8 cellular contexts compared by ENCODE assay signal in genomic region chr6:34465551-34466241, GRCh38. TPM values are rescaled to one million over a fixed set of nuclear protein-coding genes. Genes with fewer than 3 reads are reported as not detected.
A peak's percentile ranks its signal among the peaks of the same experiment; 100 is the strongest.
DNase-seq lines count a peak whose midpoint lies in the region; ATAC-seq and TF ChIP-seq lines count a peak whose summit lies in the region.

Gene PACSIN1 (plus strand): TSS chr6:34466076. CDS start chr6:34526306, 60,230 bp downstream.

- H3K4me1 Mint-ChIP-seq in activated CD8-positive, alpha-beta memory T cell treated with anti-CD3 and anti-CD28 coated beads, Interleukin-2, amount 10 ng/mL, durations not matched to agents 7 days and 5 days: peaks cover 5% of the 10 kb centered on the region
- peaks cover 36% of the 10 kb centered on the region for H3K4me1 Mint-ChIP-seq in dendritic cell treated with granulocyte-macrophage colony-stimulating factor and Interleukin-4, amounts not matched to agents 40 ng/mL and 50 ng/mL, for 4 days (ENCODE audit: low read depth)
- peaks cover 23 to 33% (median 28%) of the 10 kb centered on the region in 3 donors for H3K4me1 Mint-ChIP-seq in naive B cell

- peak; percentile 69 for ATAC-seq in activated CD8-positive, alpha-beta memory T cell treated with anti-CD3 and anti-CD28 coated beads, Interleukin-2, amount 10 ng/mL, durations not matched to agents 7 days and 5 days
- ATAC-seq in naive B cell (ENCODE audit: low read depth in 2 of 2): peak; percentile 55 to 58
- no peak for ATAC-seq in GM18505 (IDR thresholded peaks at IDR 0.05; ENCODE audit: unreplicated experiment)

- intact Hi-C loops in dendritic cell treated with granulocyte-macrophage colony-stimulating factor and Interleukin-4, amounts not matched to agents 40 ng/mL and 50 ng/mL, for 4 days (cut with micrococcal nuclease): no loop called here

- DNase-seq in activated CD8-positive, alpha-beta memory T cell treated with anti-CD3 and anti-CD28 coated beads, Interleukin-2, amount 10 ng/mL, durations not matched to agents 7 days and 5 days: no peak
- DNase-seq in activated CD8-positive, alpha-beta memory T cell treated with anti-CD3 and anti-CD28 coated beads for 24 hours: no peak
- DNase-seq in NOMO-1 treated with DMSO at 0.1 percent for 48 hours (lab: John Stamatoyannopoulos, UW; ENCODE audit: unreplicated experiment) (peak; percentile 8), naive B cell (peak; percentile 16), H4 (ENCODE audit: low spot score) (no peak), HuH-7 (ENCODE audit: low spot score) (no peak)

- CTCF ChIA-PET in activated CD8-positive, alpha-beta memory T cell treated with anti-CD3 and anti-CD28 coated beads, Interleukin-2, amount 10 ng/mL, durations not matched to agents 7 days and 5 days (lab: Charles Lee): interaction anchor here (0.8 to 6.9 kb wide), 3 partner anchors 10 to 143 kb away, joined by 3 to 30 read pairs (median 6); no protein-coding TSS in a partner anchor

- no peaks in the 10 kb centered on the region for H3K36me3 Mint-ChIP-seq in activated CD8-positive, alpha-beta memory T cell treated with anti-CD3 and anti-CD28 coated beads, Interleukin-2, amount 10 ng/mL, durations not matched to agents 7 days and 5 days
- no peaks in the 10 kb centered on the region for H3K36me3 Mint-ChIP-seq in dendritic cell treated with granulocyte-macrophage colony-stimulating factor and Interleukin-4, amounts not matched to agents 40 ng/mL and 50 ng/mL, for 4 days (ENCODE audit: low read depth)
- H3K36me3 Mint-ChIP-seq in naive B cell: no peaks in the 10 kb centered on the region

- H3K9me3 Mint-ChIP-seq in activated CD8-positive, alpha-beta memory T cell treated with anti-CD3 and anti-CD28 coated beads, Interleukin-2, amount 10 ng/mL, durations not matched to agents 7 days and 5 days (ENCODE audit: low read depth): no peaks in the 10 kb centered on the region
- no peaks in the 10 kb centered on the region for H3K9me3 Mint-ChIP-seq in dendritic cell treated with granulocyte-macrophage colony-stimulating factor and Interleukin-4, amounts not matched to agents 40 ng/mL and 50 ng/mL, for 4 days
- no peaks in the 10 kb centered on the region for H3K9me3 Mint-ChIP-seq in naive B cell

- H3K27me3 Mint-ChIP-seq in activated CD8-positive, alpha-beta memory T cell treated with anti-CD3 and anti-CD28 coated beads, Interleukin-2, amount 10 ng/mL, durations not matched to agents 7 days and 5 days: peaks cover 37% of the 10 kb centered on the region
- peaks cover 54% of the 10 kb centered on the region for H3K27me3 Mint-ChIP-seq in dendritic cell treated with granulocyte-macrophage colony-stimulating factor and Interleukin-4, amounts not matched to agents 40 ng/mL and 50 ng/mL, for 4 days
- H3K27me3 Mint-ChIP-seq in naive B cell: peaks cover 16 to 48% (median 33%) of the 10 kb centered on the region in 3 donors

- no peak within 1 kb of the TSS for H3K4me3 Mint-ChIP-seq in activated CD8-positive, alpha-beta memory T cell treated with anti-CD3 and anti-CD28 coated beads, Interleukin-2, amount 10 ng/mL, durations not matched to agents 7 days and 5 days
- H3K4me3 Mint-ChIP-seq in dendritic cell treated with granulocyte-macrophage colony-stimulating factor and Interleukin-4, amounts not matched to agents 40 ng/mL and 50 ng/mL, for 4 days: peak within 1 kb of the TSS; percentile 25
- peak within 1 kb of the TSS; percentile 64 to 86 (median 78) for H3K4me3 Mint-ChIP-seq in naive B cell

- H3K27ac Mint-ChIP-seq in activated CD8-positive, alpha-beta memory T cell treated with anti-CD3 and anti-CD28 coated beads, Interleukin-2, amount 10 ng/mL, durations not matched to agents 7 days and 5 days: no peak within 1 kb of the TSS
- H3K27ac Mint-ChIP-seq in dendritic cell treated with granulocyte-macrophage colony-stimulating factor and Interleukin-4, amounts not matched to agents 40 ng/mL and 50 ng/mL, for 4 days: no peak within 1 kb of the TSS
- peak within 1 kb of the TSS in 2 of 6 donors; percentile 15 to 51 for H3K27ac Mint-ChIP-seq in naive B cell

- no peak for TF ChIP-seq POLR2A in GM18505 (IDR thresholded peaks at IDR 0.05; ENCODE audit: borderline replicate concordance, extremely low read depth, insufficient read depth, insufficient read length)

RNA-seq across cellular contexts. Expression of gene PACSIN1, which starts in this region (rescaled TPM):
- 1 to 10 TPM in 1 of 2 experiments, under 1 TPM in 1; 0.59 to 2.2 TPM for total RNA-seq in activated CD8-positive, alpha-beta memory T cell treated with anti-CD3 and anti-CD28 coated beads, Interleukin-2, amount 10 ng/mL, durations not matched to agents 7 days and 5 days
- not detected for polyA plus RNA-seq in naive B cell (ENCODE audit: low read depth in 6 of 6)
- total RNA-seq in H4 (2014; rRNA removed; shearing (Covaris generic)): not detected in 2 replicates

Comparison
In these comparisons a context has a peak if more than half of its experiments do, and no peak if none do; other contexts are left out.
1. Peak in DNase-seq and ATAC-seq in naive B cell; RNA of the gene not detected or under 1 TPM.